ENCODE assay signal across 28 cellular contexts in the genomic region with DNA sequence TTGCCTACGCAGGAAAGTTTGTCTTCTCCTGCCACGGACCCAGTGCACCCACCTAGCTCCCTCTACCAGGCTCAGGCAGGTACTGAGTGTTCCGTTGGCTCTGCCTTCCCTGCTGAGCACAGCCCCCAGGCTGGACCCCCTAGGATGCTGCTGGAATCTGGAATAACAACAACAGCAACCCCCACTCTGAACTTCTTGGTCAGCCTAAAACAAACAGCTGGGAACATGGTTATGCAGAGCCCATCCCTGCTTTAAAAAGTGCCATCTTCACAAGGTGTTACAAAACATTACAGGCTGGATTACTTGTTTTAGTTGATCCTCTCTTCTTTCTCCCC. TPM values are rescaled to one million over a fixed set of nuclear protein-coding genes. Genes with fewer than 3 reads are reported as not detected.
DNase-seq lines count a peak whose midpoint lies in the region; FAIRE-seq and TF ChIP-seq lines count a peak whose summit lies in the region.
"Had no signal": no experiment of that assay in that cellular context is flagged by ENCODE, and none has a peak within 500 bp of the region (broad histone marks: within the 10 kb centered on the region; RNA-seq: fewer than 3 reads in every experiment).

No MANE protein-coding gene starts in this region.

- WGBS in H9 (ENCODE audit: extremely low coverage, insufficient read length, low lambda C conversion rate): no CpG with 5 or more reads among the region's 3 CpGs

- H3K14ac ChIP-seq in H9 (ENCODE audit: insufficient read depth, low read length): no peak overlapping the region

- no peaks in the 10 kb centered on the region for H3K9me3 Mint-ChIP-seq in H9
- H3K9me3 Mint-ChIP-seq in neural progenitor cell: no peaks in the 10 kb centered on the region
- H3K9me3 Mint-ChIP-seq: activated T-cell treated with anti-CD3 and anti-CD28 coated beads, Interleukin-2, amount 50 U/mL, for 4 hours; natural killer cell; stimulated activated effector memory CD8-positive, alpha-beta T cell treated with anti-CD3 and anti-CD28 coated beads, Interleukin-12 subunit alpha, Interleukin-12 subunit beta, amount 100 ng/mL, for 72 hours; T-helper 2 cell treated with Interferon-gamma antibody and Interleukin-4, amounts not matched to agents 5 μg/mL and 100 μg/mL, for 36 hours had no signal

- H3K36me3 ChIP-seq in iPS-15b (ENCODE audit: control insufficient read depth, insufficient read depth, low read length) (no peaks in the 10 kb centered on the region), neural progenitor cell (no peaks in the 10 kb centered on the region), breast epithelium (no peaks in the 10 kb centered on the region)
- H3K36me3 ChIP-seq: BLaER1, brain microvascular endothelial cell, upper lobe of right lung had no signal

- in situ Hi-C loops in G401 (cut with HindIII; ENCODE audit: low sequenced_read_pairs): no loop called here

- peaks cover 26% of the 10 kb centered on the region for H3K23me2 ChIP-seq in H9 (ENCODE audit: insufficient read length, low read depth, low read length, poor library complexity, severe bottlenecking)

- H3K18ac ChIP-seq in H9 (ENCODE audit: insufficient read length, low read depth, low read length): no peak overlapping the region

- H3K4me3 Mint-ChIP-seq in H9 (peak overlapping the region; percentile 78 to 93), neural progenitor cell (no peak overlapping the region)
- H3K4me3 Mint-ChIP-seq: activated T-cell treated with anti-CD3 and anti-CD28 coated beads, Interleukin-2, amount 50 U/mL, for 4 hours; natural killer cell; stimulated activated effector memory CD8-positive, alpha-beta T cell treated with anti-CD3 and anti-CD28 coated beads, Interleukin-12 subunit alpha, Interleukin-12 subunit beta, amount 100 ng/mL, for 72 hours; T-helper 2 cell treated with Interferon-gamma antibody and Interleukin-4, amounts not matched to agents 5 μg/mL and 100 μg/mL, for 36 hours had no signal

- H2BK5ac ChIP-seq in H9 (ENCODE audit: insufficient read length, low read length): no peak overlapping the region

- H3K27ac ChIP-seq in H9 (ENCODE audit: insufficient read length, low read depth, low read length) (no peak overlapping the region), angular gyrus (ENCODE audit: low read depth, low read length) (peak overlapping the region; percentile 82), neural progenitor cell (no peak overlapping the region), breast epithelium (no peak overlapping the region)
- H3K27ac ChIP-seq: BLaER1, brain microvascular endothelial cell, epithelial cell of prostate, HL-60, upper lobe of right lung had no signal

- H3K27ac Mint-ChIP-seq in H9 (no peak overlapping the region), neural progenitor cell (no peak overlapping the region)
- H3K27ac Mint-ChIP-seq: natural killer cell; stimulated activated effector memory CD8-positive, alpha-beta T cell treated with anti-CD3 and anti-CD28 coated beads, Interleukin-12 subunit alpha, Interleukin-12 subunit beta, amount 100 ng/mL, for 72 hours; T-helper 2 cell treated with Interferon-gamma antibody and Interleukin-4, amounts not matched to agents 5 μg/mL and 100 μg/mL, for 36 hours had no signal

- peak overlapping the region; percentile 75 for H3K4me3 ChIP-seq in iPS-15b (ENCODE audit: low read depth, low read length)
- peak overlapping the region; percentile 4 for H3K4me3 ChIP-seq in neural progenitor cell
- H3K4me3 ChIP-seq in breast epithelium: no peak overlapping the region
- H3K4me3 ChIP-seq: BLaER1, upper lobe of right lung had no signal

- H2AFZ ChIP-seq in H9 (ENCODE audit: low read length): no peak overlapping the region
- H2AFZ ChIP-seq in neural progenitor cell (replicated peaks): no peak overlapping the region

- no peak overlapping the region for H4K8ac ChIP-seq in H9 (replicated peaks; ENCODE audit: insufficient read length, low read depth, low read length)

- no peak overlapping the region for H2BK120ac ChIP-seq in H9 (ENCODE audit: low read depth, low read length, poor library complexity, severe bottlenecking)

- FAIRE-seq in GM12891 (lab: Jason Lieb, UNC): no peak
- FAIRE-seq: GM12892, islet of Langerhans had no signal

- H4K20me1 ChIP-seq in H9 (ENCODE audit: control insufficient read depth, insufficient read depth, insufficient read length) (no peaks in the 10 kb centered on the region), neural progenitor cell (ENCODE audit: low read depth) (no peaks in the 10 kb centered on the region)
- H4K20me1 ChIP-seq: BLaER1 had no signal

- H3F3A ChIP-seq in neural progenitor cell (ENCODE audit: low read depth): peaks cover 23% of the 10 kb centered on the region

- H3K79me2 ChIP-seq in H9 (ENCODE audit: insufficient read depth, low read length): no peaks in the 10 kb centered on the region
- H3K79me2 ChIP-seq in neural progenitor cell (ENCODE audit: low read depth): no peaks in the 10 kb centered on the region

- no peak overlapping the region for H4K91ac ChIP-seq in H9 (ENCODE audit: insufficient read length, low read depth, low read length)

- no peak overlapping the region for H2BK12ac ChIP-seq in H9 (ENCODE audit: insufficient read length, low read depth, low read length)

- H3K36me3 Mint-ChIP-seq in H9 (ENCODE audit: insufficient read depth in 1 of 3, low read depth in 3 of 3) (peaks cover 0 to 4% (median 0%) of the 10 kb centered on the region in 3 experiments; a peak in 2 of 7 replicates), neural progenitor cell (no peaks in the 10 kb centered on the region)
- H3K36me3 Mint-ChIP-seq: natural killer cell; stimulated activated effector memory CD8-positive, alpha-beta T cell treated with anti-CD3 and anti-CD28 coated beads, Interleukin-12 subunit alpha, Interleukin-12 subunit beta, amount 100 ng/mL, for 72 hours had no signal

- peaks cover 64 to 69% of the 10 kb centered on the region in 2 experiments for H3K4me1 Mint-ChIP-seq in H9
- H3K4me1 Mint-ChIP-seq in neural progenitor cell: peaks cover 35% of the 10 kb centered on the region
- H3K4me1 Mint-ChIP-seq: natural killer cell; stimulated activated effector memory CD8-positive, alpha-beta T cell treated with anti-CD3 and anti-CD28 coated beads, Interleukin-12 subunit alpha, Interleukin-12 subunit beta, amount 100 ng/mL, for 72 hours had no signal

- H3K9ac ChIP-seq in H9 (ENCODE audit: extremely low read depth, insufficient read length, low read length) (no peak overlapping the region), iPS-15b (ENCODE audit: low read depth, low read length) (no peak overlapping the region), neural progenitor cell (no peak overlapping the region)
- H3K9ac ChIP-seq: BLaER1 had no signal

- no peak overlapping the region for H2AK5ac ChIP-seq in H9 (ENCODE audit: insufficient read length, low read length)

- H3K27me3 Mint-ChIP-seq in H9 (ENCODE audit: low read depth): peaks cover 37% of the 10 kb centered on the region
- H3K27me3 Mint-ChIP-seq in neural progenitor cell (ENCODE audit: insufficient read depth, low read depth): peaks cover 35% of the 10 kb centered on the region

- H3T11ph ChIP-seq in H9 (ENCODE audit: low read length): no peak overlapping the region

- no peaks in the 10 kb centered on the region for H3K79me1 ChIP-seq in H9 (ENCODE audit: insufficient read depth, low read depth, low read length, poor library complexity, severe bottlenecking)

- TF ChIP-seq POLR2A in GM12891 (IDR thresholded peaks at IDR 0.05; ENCODE audit: low read depth, low read length): no peak
- no peak for TF ChIP-seq POLR2A in breast epithelium (IDR thresholded peaks at IDR 0.05)

- no peak overlapping the region for H3K56ac ChIP-seq in H9 (ENCODE audit: insufficient read length, low read depth, low read length)

- H3K4ac ChIP-seq in H9 (ENCODE audit: low read depth, low read length): no peak overlapping the region

- intact Hi-C loops in breast epithelium (cut with DNase I; ENCODE audit: low total_unique reads): no loop called here

- H2BK15ac ChIP-seq in H9 (ENCODE audit: low read depth, low read length): no peak overlapping the region

- TF ChIP-seq CTCF in H9 (conservative IDR thresholded peaks at IDR 0.05): peak; percentile 63
- TF ChIP-seq CTCF in neural progenitor cell (IDR thresholded peaks at IDR 0.05): peak; percentile 3
- TF ChIP-seq CTCF in breast epithelium (IDR thresholded peaks at IDR 0.05): no peak

- no peak overlapping the region for H3K23ac ChIP-seq in H9 (ENCODE audit: insufficient read length, low read depth, low read length)

- peak overlapping the region; percentile 93 for H3K4me2 ChIP-seq in H9 (ENCODE audit: insufficient read depth, insufficient read length, low read length)
- H3K4me2 ChIP-seq in neural progenitor cell: peak overlapping the region; percentile 98

- no peak overlapping the region for H4K5ac ChIP-seq in H9 (ENCODE audit: insufficient read length, low read depth, low read length)

- peaks cover 4% of the 10 kb centered on the region; the same call in 1 of the 2 replicates for H3K27me3 ChIP-seq in H9 (ENCODE audit: insufficient read depth, low read length)
- H3K27me3 ChIP-seq in iPS-15b (ENCODE audit: control insufficient read depth, insufficient read depth, low read length): peaks cover 22% of the 10 kb centered on the region
- peaks cover 60% of the 10 kb centered on the region for H3K27me3 ChIP-seq in neural progenitor cell
- H3K27me3 ChIP-seq in breast epithelium: peaks cover 0 to 42% of the 10 kb centered on the region in 2 donors
- H3K27me3 ChIP-seq: brain microvascular endothelial cell had no signal

- no peak overlapping the region for H2BK20ac ChIP-seq in H9 (ENCODE audit: low read depth, low read length, poor library complexity, severe bottlenecking)

- H3K9me3 ChIP-seq in H9 (ENCODE audit: control insufficient read depth, low read depth, low read length) (no peaks in the 10 kb centered on the region), iPS-15b (ENCODE audit: control insufficient read depth, insufficient read depth, low read length) (no peaks in the 10 kb centered on the region), neural progenitor cell (ENCODE audit: low read depth) (no peaks in the 10 kb centered on the region), breast epithelium (no peaks in the 10 kb centered on the region)
- H3K9me3 ChIP-seq: BLaER1, upper lobe of right lung had no signal

- peaks cover 23% of the 10 kb centered on the region for H3K4me1 ChIP-seq in H9 (ENCODE audit: insufficient read depth, low read length)
- peaks cover 14% of the 10 kb centered on the region for H3K4me1 ChIP-seq in iPS-15b (ENCODE audit: control insufficient read depth, insufficient read depth, low read length)
- peaks cover 33% of the 10 kb centered on the region for H3K4me1 ChIP-seq in neural progenitor cell
- no peaks in the 10 kb centered on the region for H3K4me1 ChIP-seq in breast epithelium
- H3K4me1 ChIP-seq: upper lobe of right lung had no signal

- DNase-seq in H9 (peak; percentile 65), neural progenitor cell (ENCODE audit: low spot score) (peak; percentile 37), GM12891 (ENCODE audit: insufficient read length, low spot score) (no peak), G401 (ENCODE audit: low spot score) (no peak), breast epithelium (ENCODE audit: low spot score in 2 of 2) (no peak), hippocampal formation (lab: John Stamatoyannopoulos, UW) (no peak)
- DNase-seq: activated CD4-positive, alpha-beta T cell treated with anti-CD3 and anti-CD28 coated beads, Interleukin-2, amount 50 U/mL, for 1 hour; activated naive CD4-positive, alpha-beta T cell; activated T-cell treated with anti-CD3 and anti-CD28 coated beads, Interleukin-2, amount 50 U/mL, for 4 hours; brain microvascular endothelial cell; COR-L47; DMS79; IMR-90; natural killer cell; NCI-H2171; NCI-H510A; Right ventricle myocardium superior; stimulated activated CD4-positive, alpha-beta T cell treated with anti-CD3 and anti-CD28 coated beads, Interleukin-4, amount 100 ng/mL, for 24 hours; upper lobe of right lung had no signal

RNA-seq across cellular contexts. Expression of a gene that starts 1.8 kb away (rescaled TPM):
- total RNA-seq in H9 (2021) (0.46 and 0.94 TPM in 2 replicates), neural progenitor cell (ENCODE audit: low replicate concordance) (0.02 and 0.03 TPM in 2 replicates), breast epithelium (not detected)
- polyA plus RNA-seq in GM12891 (2012; ENCODE audit: low read depth, missing spikeins): not detected
- not detected in 2 replicates for total RNA-seq in G401 (2014; rRNA removed; shearing (Covaris generic))
- total RNA-seq: activated T-cell treated with anti-CD3 and anti-CD28 coated beads, Interleukin-2, amount 50 U/mL, for 4 hours; natural killer cell; upper lobe of right lung had no signal

Comparison
In these comparisons a context has a peak if more than half of its experiments do, and no peak if none do; other contexts are left out.
1. DNase-seq: peak in H9 (single experiment) and neural progenitor cell (single experiment); none in GM12891 (single experiment), G401 (single experiment), breast epithelium (0 of 2) and hippocampal formation (0 of 2).
2. CTCF ChIP-seq: peak in H9 (single experiment) and neural progenitor cell (single experiment); none in breast epithelium (0 of 3).
3. H3K4me3 ChIP-seq: peak in iPS-15b (single experiment) and neural progenitor cell (single experiment); none in breast epithelium (0 of 3).